9 cellular contexts compared by ENCODE assay signal in genomic region chr7:24404315-24404714, GRCh38.
"Had no signal": no experiment of that assay in that cellular context is flagged by ENCODE, and none has a peak within 500 bp of the region (broad histone marks: within the 10 kb centered on the region; RNA-seq: fewer than 3 reads in every experiment).

No MANE protein-coding gene starts in this region.

- H3K9me3 Mint-ChIP-seq: IgD-negative memory B cell had no signal

- H3K27ac ChIP-seq: GM23248, KMS-11 had no signal

- H3K9me3 ChIP-seq: HAP-1 had no signal

- H2AFZ ChIP-seq: GM23248 had no signal

- H3K27ac Mint-ChIP-seq: IgD-negative memory B cell had no signal

- H3K36me3 ChIP-seq: HAP-1 had no signal

- DNase-seq: GM23248, H7, KBM-7 had no signal

- H3K4me3 ChIP-seq: GM23248, HAP-1 had no signal

- ATAC-seq: HCT116, HepG2 had no signal

- H3K4me3 Mint-ChIP-seq: IgD-negative memory B cell had no signal

- FAIRE-seq: HepG2, HTR-8/SVneo had no signal

- H3K4me2 ChIP-seq: KMS-11 had no signal

- H3K9ac ChIP-seq: GM23248, KMS-11 had no signal
